In genomic region chr20:7029005-7029404, GRCh38 we compare ENCODE assay signal across 26 cellular contexts.
"Had no signal": no experiment of that assay in that cellular context is flagged by ENCODE, and none has a peak within 500 bp of the region (broad histone marks: within the 10 kb centered on the region; RNA-seq: fewer than 3 reads in every experiment).

No MANE protein-coding gene starts in this region.

- H3K4me3 ChIP-seq: coronary artery, dorsolateral prefrontal cortex, gastrocnemius medialis, heart left ventricle had no signal

- ATAC-seq: activated CD4-positive, CD25-positive, alpha-beta regulatory T cell treated with anti-CD3 and anti-CD28 coated beads, Interleukin-2, amount 50 U/mL, for 24 hours; activated CD8-positive, alpha-beta T cell treated with anti-CD3 and anti-CD28 coated beads for 36 hours; activated T-cell treated with anti-CD3 and anti-CD28 coated beads, Interleukin-2, amount 50 U/mL, for 4 hours; activated T-helper 17 cell treated with anti-CD3 and anti-CD28 coated beads, Interleukin-2, amount 50 U/mL, for 72 hours; esophagus mucosa; foreskin keratinocyte; gastrocnemius medialis; heart left ventricle had no signal

- DNase-seq: activated B cell treated with CpG ODN at 0.5 μM for 24 hours; activated CD4-positive, alpha-beta T cell treated with anti-CD3 and anti-CD28 coated beads for 48 hours; activated CD4-positive, alpha-beta T cell treated with anti-CD3 and anti-CD28 coated beads, Interleukin-2, amount 50 U/mL, for 1 hour; activated CD4-positive, alpha-beta T cell treated with anti-CD3 and anti-CD28 coated beads, Interleukin-2, amount 50 U/mL, for 48 hours; activated CD8-positive, alpha-beta memory T cell treated with anti-CD3 and anti-CD28 coated beads for 24 hours; activated CD8-positive, alpha-beta T cell treated with anti-CD3 and anti-CD28 coated beads for 36 hours; activated effector memory CD4-positive, alpha-beta T cell treated with Interleukin-2 at 50 U/mL for 16 hours; activated gamma-delta T cell treated with Interleukin-2 at 50 U/mL for 16 hours; activated naive CD4-positive, alpha-beta T cell treated with anti-CD3 and anti-CD28 coated beads, Interleukin-2, amount 50 U/mL, for 16 hours; activated naive CD4-positive, alpha-beta T cell treated with Interleukin-2 at 50 U/mL for 16 hours; activated T-cell treated with anti-CD3 and anti-CD28 coated beads, Interleukin-2, amount 50 U/mL, for 4 hours; amniotic stem cell; brain microvascular endothelial cell; effector memory CD4-positive, alpha-beta T cell; endodermal cell; foreskin keratinocyte; gastrocnemius medialis; glutamatergic neuron; heart left ventricle; T1000; WERI-Rb-1 had no signal
